ENCODE assay signal across 7 cellular contexts in the genomic region with DNA sequence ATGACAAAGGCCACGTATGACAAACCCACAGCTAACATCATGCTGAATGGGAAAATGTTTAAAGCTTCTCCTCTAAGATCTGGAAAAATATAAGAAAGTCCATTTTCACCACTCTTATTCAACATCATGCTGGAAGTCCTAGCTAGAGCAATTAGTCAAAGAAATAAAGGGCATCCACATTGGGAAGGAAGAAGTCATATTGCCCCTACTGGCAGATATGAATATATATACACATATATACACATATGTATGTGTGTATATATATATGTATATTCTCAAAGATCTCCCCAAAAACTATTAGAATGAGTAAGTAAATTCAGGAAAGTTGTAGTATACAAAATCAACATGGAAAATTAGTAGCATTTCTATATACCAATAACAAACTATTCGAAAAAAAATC.
"Had no signal": no experiment of that assay in that cellular context is flagged by ENCODE, and none has a peak within 500 bp of the region (broad histone marks: within the 10 kb centered on the region; RNA-seq: fewer than 3 reads in every experiment).

No MANE protein-coding gene starts in this region.

- H3K4me3 ChIP-seq: esophagus muscularis mucosa, smooth muscle cell, stomach had no signal

- H3K9me3 ChIP-seq: esophagus muscularis mucosa, stomach had no signal

- DNase-seq: activated CD4-positive, alpha-beta T cell treated with anti-CD3 and anti-CD28 coated beads, Interleukin-2, amount 50 U/mL, for 4 hours; activated gamma-delta T cell; effector CD8-positive, alpha-beta T cell; stimulated activated CD4-positive, alpha-beta T cell treated with anti-CD3 and anti-CD28 coated beads, Interleukin-4, amount 100 ng/mL, for 24 hours; stomach had no signal

- H3K4me2 ChIP-seq: smooth muscle cell had no signal

- H3K4me1 ChIP-seq: esophagus muscularis mucosa, stomach had no signal

- H3K36me3 ChIP-seq: esophagus muscularis mucosa, stomach had no signal

- H3K27ac ChIP-seq: esophagus muscularis mucosa, stomach had no signal

- H3K27me3 ChIP-seq: esophagus muscularis mucosa, stomach had no signal
